Comparison of ENCODE assay signal across 8 cellular contexts in genomic region chr15:41493205-41493901, GRCh38. TPM values are rescaled to one million over a fixed set of nuclear protein-coding genes. Genes with fewer than 3 reads are reported as not detected.
DNase-seq lines count a peak whose midpoint lies in the region; ATAC-seq and TF ChIP-seq lines count a peak whose summit lies in the region.

Gene ITPKA (plus strand): TSS chr15:41493874. CDS start chr15:41493928, 54 bp downstream.

- peak within 1 kb of the TSS; percentile 9 for H3K9ac ChIP-seq in muscle layer of colon (ENCODE audit: low read length)

- H3K27me3 Mint-ChIP-seq in activated CD8-positive, alpha-beta memory T cell treated with anti-CD3 and anti-CD28 coated beads, Interleukin-2, amount 10 ng/mL, durations not matched to agents 7 days and 5 days, result peaks cover 52% of the 10 kb centered on the region
- peaks cover 23% of the 10 kb centered on the region for H3K27me3 Mint-ChIP-seq in endothelial cell (ENCODE audit: unreplicated experiment)

- H3K4me1 ChIP-seq in muscle layer of colon (ENCODE audit: insufficient read depth, low read length), result peaks cover 12% of the 10 kb centered on the region

- TF ChIP-seq CTCF in endothelial cell (IDR thresholded peaks at IDR 0.05; ENCODE audit: unreplicated experiment), result no peak

- no peaks in the 10 kb centered on the region for H3K9me3 Mint-ChIP-seq in activated CD8-positive, alpha-beta memory T cell treated with anti-CD3 and anti-CD28 coated beads, Interleukin-2, amount 10 ng/mL, durations not matched to agents 7 days and 5 days (ENCODE audit: low read depth)
- no peaks in the 10 kb centered on the region for H3K9me3 Mint-ChIP-seq in endothelial cell (ENCODE audit: unreplicated experiment)

- no peak within 1 kb of the TSS for H3K27ac Mint-ChIP-seq in activated CD8-positive, alpha-beta memory T cell treated with anti-CD3 and anti-CD28 coated beads, Interleukin-2, amount 10 ng/mL, durations not matched to agents 7 days and 5 days
- peak within 1 kb of the TSS; percentile 49 for H3K27ac Mint-ChIP-seq in endothelial cell (ENCODE audit: unreplicated experiment)

- peak; percentile 76 for ATAC-seq in GM19025 (IDR thresholded peaks at IDR 0.05; ENCODE audit: low read depth, unreplicated experiment)
- peak; percentile 56 for ATAC-seq in HG03196 (IDR thresholded peaks at IDR 0.05; ENCODE audit: unreplicated experiment)
- ATAC-seq in activated CD8-positive, alpha-beta memory T cell treated with anti-CD3 and anti-CD28 coated beads, Interleukin-2, amount 10 ng/mL, durations not matched to agents 7 days and 5 days, result peak; percentile 71

- H3K27ac ChIP-seq in muscle layer of colon (ENCODE audit: low read depth, low read length), result peak within 1 kb of the TSS; percentile 26

- H3K4me3 Mint-ChIP-seq in activated CD8-positive, alpha-beta memory T cell treated with anti-CD3 and anti-CD28 coated beads, Interleukin-2, amount 10 ng/mL, durations not matched to agents 7 days and 5 days, result peak within 1 kb of the TSS; percentile 47
- peak within 1 kb of the TSS; percentile 84 for H3K4me3 Mint-ChIP-seq in endothelial cell (ENCODE audit: unreplicated experiment)

- H3K4me3 ChIP-seq in muscle layer of colon (ENCODE audit: low read depth in 1 of 2, low read length in 2 of 2), result peak within 1 kb of the TSS; percentile 44 to 75

- H3K36me3 ChIP-seq in muscle layer of colon (ENCODE audit: insufficient read depth, low read length), result no peaks in the 10 kb centered on the region

- no peaks in the 10 kb centered on the region for H3K9me3 ChIP-seq in muscle layer of colon (ENCODE audit: low read length)

- peaks cover 6 to 57% of the 10 kb centered on the region in 2 donors for H3K27me3 ChIP-seq in muscle layer of colon (ENCODE audit: control insufficient read depth in 1 of 2, insufficient read depth in 2 of 2, low read length in 2 of 2)

- peaks cover 41% of the 10 kb centered on the region for H3K4me1 Mint-ChIP-seq in activated CD8-positive, alpha-beta memory T cell treated with anti-CD3 and anti-CD28 coated beads, Interleukin-2, amount 10 ng/mL, durations not matched to agents 7 days and 5 days
- peaks cover 9% of the 10 kb centered on the region for H3K4me1 Mint-ChIP-seq in endothelial cell (ENCODE audit: unreplicated experiment)

- no peaks in the 10 kb centered on the region for H3K36me3 Mint-ChIP-seq in activated CD8-positive, alpha-beta memory T cell treated with anti-CD3 and anti-CD28 coated beads, Interleukin-2, amount 10 ng/mL, durations not matched to agents 7 days and 5 days
- peaks cover 9% of the 10 kb centered on the region for H3K36me3 Mint-ChIP-seq in endothelial cell (ENCODE audit: low read depth, unreplicated experiment)

- DNase-seq in Ammon's horn (ENCODE audit: low spot score) (peak; percentile 60), NCI-H748 (lab: John Stamatoyannopoulos, UW; ENCODE audit: unreplicated experiment) (peak; percentile 78), endothelial cell (ENCODE audit: low spot score) (peak; percentile 54)
- DNase-seq in activated CD8-positive, alpha-beta memory T cell treated with anti-CD3 and anti-CD28 coated beads, Interleukin-2, amount 10 ng/mL, durations not matched to agents 7 days and 5 days, result peak; percentile 76
- DNase-seq in stimulated activated CD8-positive, alpha-beta memory T cell treated with anti-CD3 and anti-CD28 coated beads, Interleukin-7, amount 100 ng/mL, for 1 hour (ENCODE audit: low read depth in 2 of 2), result peak; percentile 48 to 60

- CTCF ChIA-PET in activated CD8-positive, alpha-beta memory T cell treated with anti-CD3 and anti-CD28 coated beads, Interleukin-2, amount 10 ng/mL, durations not matched to agents 7 days and 5 days (lab: Charles Lee), result interaction anchor here (0.8 to 2.2 kb wide), 2 partner anchors 11 to 28 kb away, joined by 3 to 10 read pairs; no protein-coding TSS in a partner anchor

RNA-seq across cellular contexts. Expression of gene ITPKA, which starts in this region (rescaled TPM):
- under 1 TPM in 1 of 2 experiments, not detected in 1; 0.52 TPM for total RNA-seq in activated CD8-positive, alpha-beta memory T cell treated with anti-CD3 and anti-CD28 coated beads, Interleukin-2, amount 10 ng/mL, durations not matched to agents 7 days and 5 days
- total RNA-seq in endothelial cell (ENCODE audit: unreplicated experiment), result 4.2 TPM

Comparison
In these comparisons a context has a peak if more than half of its experiments do, and no peak if none do; other contexts are left out.
1. Peak in every context shown above with its lines: DNase-seq, ATAC-seq, H3K4me3 ChIP-seq and H3K27ac ChIP-seq.
2. Peak in DNase-seq and ATAC-seq in activated CD8-positive, alpha-beta memory T cell treated with anti-CD3 and anti-CD28 coated beads, Interleukin-2, amount 10 ng/mL, durations not matched to agents 7 days and 5 days; RNA of the gene not detected or under 1 TPM.